In the genomic region with DNA sequence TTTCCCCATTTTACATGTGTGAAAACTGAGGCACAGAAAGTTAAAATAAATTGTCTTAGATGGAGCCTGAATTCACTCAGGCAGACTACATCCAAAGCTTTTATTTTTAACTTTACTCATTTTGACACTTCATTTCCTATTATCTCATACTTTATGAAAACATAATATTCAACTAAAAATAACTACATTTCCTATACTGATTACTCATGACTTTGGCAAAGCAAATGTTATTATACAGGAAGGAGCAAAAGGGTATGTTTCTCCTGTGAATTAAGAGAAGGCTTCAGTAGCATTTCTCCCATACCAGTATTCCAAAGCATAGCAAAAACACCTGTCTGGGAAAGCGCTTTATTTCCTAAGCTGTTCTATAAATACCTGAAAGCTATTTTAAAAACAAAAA, we compare ENCODE assay signal across 26 cellular contexts.
DNase-seq lines count a peak whose midpoint lies in the region; ATAC-seq, FAIRE-seq and TF ChIP-seq lines count a peak whose summit lies in the region.
"Had no signal": no experiment of that assay in that cellular context is flagged by ENCODE, and none has a peak within 500 bp of the region (broad histone marks: within the 10 kb centered on the region; RNA-seq: fewer than 3 reads in every experiment).

No MANE protein-coding gene starts in this region.

- TF ChIP-seq CTCF in IMR-90 (conservative IDR thresholded peaks at IDR 0.05; ENCODE audit: low read depth, low read length) (no peak), mammary epithelial cell (conservative IDR thresholded peaks at IDR 0.05 in 1 of 2, IDR thresholded peaks at IDR 0.05 in 1 of 2; ENCODE audit: extremely low read depth in 1 of 2, insufficient read depth in 1 of 2, low read depth in 1 of 2, low read length in 2 of 2) (no peak), fibroblast of pulmonary artery (IDR thresholded peaks at IDR 0.05; ENCODE audit: low read length, missing control alignments) (no peak), tibial artery (IDR thresholded peaks at IDR 0.05) (no peak)

- peak; percentile 67 for DNase-seq in IMR-90
- DNase-seq in mammary epithelial cell = peak; percentile 6
- DNase-seq in fibroblast of pulmonary artery (ENCODE audit: low read depth) = peak; percentile 62
- peak; percentile 23 for DNase-seq in smooth muscle cell of the brain vasculature (ENCODE audit: low read depth, low spot score)
- no peak for DNase-seq in H54 (ENCODE audit: insufficient read length, low spot score)
- no peak for DNase-seq in tibial artery
- no peak for DNase-seq in stimulated activated CD4-positive, alpha-beta T cell treated with anti-CD3 and anti-CD28 coated beads, Interleukin-4, amount 100 ng/mL, for 1 hour
- DNase-seq: activated CD4-positive, alpha-beta T cell treated with anti-CD3 and anti-CD28 coated beads, Interleukin-2, amount 50 U/mL, for 48 hours; activated gamma-delta T cell treated with Interleukin-2 at 50 U/mL for 16 hours; amniotic stem cell; CD4-positive, alpha-beta memory T cell; foreskin melanocyte; mesendoderm; naive thymus-derived CD4-positive, alpha-beta T cell; NCI-H187; SHP77 treated with DMSO at 0.1 percent for 48 hours; stimulated activated naive B cell treated with anti-CD40 and anti-IgM and Interleukin-4, amounts not matched to agents 10 μg/mL and 1 μg/mL and 100 μg/mL, for 72 hours; T-helper 17 cell had no signal

- no peaks in the 10 kb centered on the region for H3K9me3 ChIP-seq in IMR-90 (ENCODE audit: control insufficient read depth, insufficient read depth, low read length)
- no peaks in the 10 kb centered on the region for H3K9me3 ChIP-seq in mammary epithelial cell (replicated peaks; ENCODE audit: insufficient read depth, low read length)
- no peaks in the 10 kb centered on the region for H3K9me3 ChIP-seq in tibial artery

- no peak overlapping the region for H2AK9ac ChIP-seq in IMR-90 (replicated peaks; ENCODE audit: low read depth, low read length, poor library complexity)

- H3K4me1 ChIP-seq in IMR-90 (ENCODE audit: control insufficient read depth, insufficient read depth, low read length) = peaks cover 3% of the 10 kb centered on the region; the same call in 1 of the 2 replicates
- peaks cover 4% of the 10 kb centered on the region for H3K4me1 ChIP-seq in mammary epithelial cell (ENCODE audit: insufficient read depth, low read length)
- H3K4me1 ChIP-seq in tibial artery = peaks cover 0 to 17% (median 4%) of the 10 kb centered on the region in 4 donors

- no peaks in the 10 kb centered on the region; the same call in 1 of the 2 replicates for H3K9me1 ChIP-seq in IMR-90 (ENCODE audit: insufficient read depth, low read length)

- TF ChIP-seq RAD21 in IMR-90 (IDR thresholded peaks at IDR 0.05; ENCODE audit: low read length) = no peak

- H3K56ac ChIP-seq in IMR-90 (ENCODE audit: extremely low read depth, insufficient read depth, low read length) = no peak overlapping the region

- H3K9ac ChIP-seq in IMR-90 (ENCODE audit: low read depth, low read length) = no peak overlapping the region
- no peak overlapping the region for H3K9ac ChIP-seq in mammary epithelial cell (ENCODE audit: insufficient read depth, low read length)
- H3K9ac ChIP-seq: parathyroid adenoma had no signal

- H3K4me3 ChIP-seq in IMR-90 (ENCODE audit: insufficient read depth, low read depth, low read length) = no peak overlapping the region
- no peak overlapping the region for H3K4me3 ChIP-seq in mammary epithelial cell (replicated peaks in 1 of 3; ENCODE audit: insufficient read depth in 1 of 3, low read depth in 2 of 3, low read length in 3 of 3)
- no peak overlapping the region for H3K4me3 ChIP-seq in fibroblast of pulmonary artery (replicated peaks; ENCODE audit: low read depth, low read length)
- no peak overlapping the region for H3K4me3 ChIP-seq in tibial artery
- H3K4me3 ChIP-seq: GM12878 had no signal

- H3K14ac ChIP-seq in IMR-90 (replicated peaks; ENCODE audit: low read depth, low read length) = no peak overlapping the region

- WGBS in IMR-90 (ENCODE audit: extremely low coverage in 2 of 2, insufficient read length in 1 of 2), 2 experiments = no CpG with 5 or more reads among the region's 1 CpG
- 100% methylated on average over 1 of the region's 1 CpG for WGBS in mammary epithelial cell (ENCODE audit: low coverage, missing lambda C conversion rate)

- H4K5ac ChIP-seq in IMR-90 (ENCODE audit: low read depth, low read length) = no peak overlapping the region

- no peak overlapping the region for H4K8ac ChIP-seq in IMR-90 (ENCODE audit: low read depth in 2 of 2, low read length in 2 of 2)

- POLR2A ChIA-PET in IMR-90 (lab: Charles Lee; ENCODE audit: unreplicated experiment) = no interaction called here

- FAIRE-seq in H54 (lab: Jason Lieb, UNC) = no peak
- FAIRE-seq: colon, endometrium, GM12878, GM19239, H1 had no signal

- BruUV-seq in IMR-90 (replicated peaks; lab: Mats Ljungman, UMichigan) = no TSS peak
- no TSS peak for BruUV-seq in mammary epithelial cell (replicated peaks; lab: Mats Ljungman, UMichigan)

- H4K91ac ChIP-seq in IMR-90 (ENCODE audit: insufficient read depth, low read depth, low read length) = no peak overlapping the region

- no peak overlapping the region for H2BK120ac ChIP-seq in IMR-90 (ENCODE audit: low read depth, low read length)

- H3K79me2 ChIP-seq in mammary epithelial cell (ENCODE audit: insufficient read depth, low read length) = no peaks in the 10 kb centered on the region
- H3K79me2 ChIP-seq: parathyroid adenoma had no signal

- no peaks in the 10 kb centered on the region for H3K79me1 ChIP-seq in IMR-90 (ENCODE audit: low read depth in 1 of 2, low read length in 2 of 2)

- CTCF ChIA-PET in IMR-90 (lab: Yijun Ruan, JAX) = no interaction called here
- CTCF ChIA-PET in mammary epithelial cell (lab: Charles Lee; ENCODE audit: low non-redundant PET) = no interaction called here

- H3K4me2 ChIP-seq in IMR-90 (ENCODE audit: low read depth, low read length) (no peak overlapping the region), mammary epithelial cell (ENCODE audit: insufficient read depth, low read depth, low read length) (peak overlapping the region; percentile 9)

- H3K36me3 ChIP-seq in IMR-90 (ENCODE audit: control insufficient read depth, insufficient read depth, low read length) = no peaks in the 10 kb centered on the region
- no peaks in the 10 kb centered on the region for H3K36me3 ChIP-seq in mammary epithelial cell (ENCODE audit: insufficient read depth, low read length)
- H3K36me3 ChIP-seq in tibial artery = no peaks in the 10 kb centered on the region

- in situ Hi-C loops in IMR-90 (cut with MboI; ENCODE audit: low sequenced_read_pairs) = no loop called here
- in situ Hi-C loops in mammary epithelial cell (cut with MboI; ENCODE audit: low sequenced_read_pairs in 2 of 2) = no loop called here

- H3K4ac ChIP-seq in IMR-90 (ENCODE audit: low read depth, low read length) = no peak overlapping the region

- H2AK5ac ChIP-seq in IMR-90 (ENCODE audit: low read depth, low read length) = no peak overlapping the region

- H3K27me3 ChIP-seq in IMR-90 (ENCODE audit: control insufficient read depth, insufficient read depth, low read length) (no peaks in the 10 kb centered on the region), mammary epithelial cell (ENCODE audit: insufficient read depth, low read length) (no peaks in the 10 kb centered on the region), tibial artery (no peaks in the 10 kb centered on the region)

- dilution Hi-C loops in IMR-90 (cut with HindIII; ENCODE audit: low sequenced_read_pairs, unreplicated experiment) (no loop called here), mammary epithelial cell (cut with HindIII; ENCODE audit: low sequenced_read_pairs) (no loop called here)

- no peak overlapping the region for H3K23ac ChIP-seq in IMR-90 (ENCODE audit: low read depth, low read length)

- H4K20me1 ChIP-seq in IMR-90 (ENCODE audit: insufficient read depth, low read length) (no peaks in the 10 kb centered on the region), mammary epithelial cell (ENCODE audit: insufficient read depth, low read length) (no peaks in the 10 kb centered on the region)

- no peak overlapping the region for H2BK20ac ChIP-seq in IMR-90 (ENCODE audit: low read depth, low read length)

- TF ChIP-seq POLR2A in IMR-90 (IDR thresholded peaks at IDR 0.05; ENCODE audit: low read depth, low read length) = no peak
- TF ChIP-seq POLR2A in H54 (IDR thresholded peaks at IDR 0.05; ENCODE audit: low read depth, low read length) = no peak

- H2BK5ac ChIP-seq in IMR-90 (ENCODE audit: low read depth, low read length, poor library complexity, severe bottlenecking) = no peak overlapping the region

- H3K27ac ChIP-seq in IMR-90 (ENCODE audit: insufficient read depth, low read length) (no peak overlapping the region), mammary epithelial cell (ENCODE audit: insufficient read depth, low read depth, low read length) (no peak overlapping the region), tibial artery (no peak overlapping the region)
- H3K27ac ChIP-seq: parathyroid adenoma, VCaP had no signal

- H2AFZ ChIP-seq in IMR-90 (replicated peaks; ENCODE audit: low read length, poor library complexity) (no peak overlapping the region), mammary epithelial cell (ENCODE audit: low read depth, low read length) (no peak overlapping the region)
- H2AFZ ChIP-seq: parathyroid adenoma had no signal

- no peak overlapping the region for H2BK15ac ChIP-seq in IMR-90 (ENCODE audit: low read depth, low read length)

- peak; percentile 70 for ATAC-seq in IMR-90 (ENCODE audit: low read depth)
- no peak for ATAC-seq in GM21529 (IDR thresholded peaks at IDR 0.05; ENCODE audit: unreplicated experiment)
- ATAC-seq: GM12878; naive thymus-derived CD4-positive, alpha-beta T cell; stimulated activated naive B cell treated with anti-CD40 and anti-IgM and Interleukin-4, amounts not matched to agents 10 μg/mL and 1 μg/mL and 100 μg/mL, for 72 hours; T-helper 17 cell had no signal

- intact Hi-C loops in IMR-90 (cut with micrococcal nuclease) (no loop called here), mammary epithelial cell (cut with micrococcal nuclease) (no loop called here), tibial artery (cut with DNase I; ENCODE audit: low total_unique reads) (loop anchor here (10.0 kb wide), 1 partner anchor 1046 kb away; no protein-coding TSS in a partner anchor)

- no peak overlapping the region for H3K18ac ChIP-seq in IMR-90 (ENCODE audit: low read depth, low read length)

TF ChIP-seq in IMR-90, 13 proteins besides CTCF, POLR2A, EP300 and RAD21 (continues in another document):
- TF ChIP-seq RCOR1 (IDR thresholded peaks at IDR 0.05; ENCODE audit: insufficient replicate concordance, low read length) (no peak), SMC3 (IDR thresholded peaks at IDR 0.05; ENCODE audit: low read depth, low read length) (no peak), MXI1 (IDR thresholded peaks at IDR 0.05; ENCODE audit: borderline replicate concordance, low read depth, low read length) (no peak), RFX5 (IDR thresholded peaks at IDR 0.05; ENCODE audit: low read depth, low read length) (no peak), MAZ (IDR thresholded peaks at IDR 0.05; ENCODE audit: borderline replicate concordance, low read depth, low read length) (no peak), CHD1 (IDR thresholded peaks at IDR 0.05; ENCODE audit: low read depth, low read length) (no peak)

Comparison
In these comparisons a context has a peak if more than half of its experiments do, and no peak if none do; other contexts are left out.
1. DNase-seq: peak in IMR-90 (single experiment), mammary epithelial cell (single experiment), fibroblast of pulmonary artery (single experiment) and smooth muscle cell of the brain vasculature (single experiment); none in H54 (single experiment), tibial artery (0 of 2) and stimulated activated CD4-positive, alpha-beta T cell treated with anti-CD3 and anti-CD28 coated beads, Interleukin-4, amount 100 ng/mL, for 1 hour (single experiment).